Comparison of ENCODE assay signal across 9 cellular contexts in genomic region chr14:31510222-31510621, GRCh38. TPM values are rescaled to one million over a fixed set of nuclear protein-coding genes. Genes with fewer than 3 reads are reported as not detected.
A peak's percentile ranks its signal among the peaks of the same experiment; 100 is the strongest.
DNase-seq lines count a peak whose midpoint lies in the region; ATAC-seq, FAIRE-seq and TF ChIP-seq lines count a peak whose summit lies in the region.
"Had no signal": no experiment of that assay in that cellular context is flagged by ENCODE, and none has a peak within 500 bp of the region (broad histone marks: within the 10 kb centered on the region; RNA-seq: fewer than 3 reads in every experiment).

No MANE protein-coding gene starts in this region.

- H3K36me3 Mint-ChIP-seq in natural killer cell = no peaks in the 10 kb centered on the region
- H3K36me3 Mint-ChIP-seq in natural killer cell treated with Interleukin-12 subunit alpha and Interleukin-12 subunit beta and Interleukin-15 and Interleukin-18, amount 100 ng/mL, for 72 hours = no peaks in the 10 kb centered on the region
- H3K36me3 Mint-ChIP-seq in effector memory CD8-positive, alpha-beta T cell (ENCODE audit: insufficient read depth) = peaks cover 3% of the 10 kb centered on the region
- no peaks in the 10 kb centered on the region for H3K36me3 Mint-ChIP-seq in stimulated activated effector memory CD8-positive, alpha-beta T cell treated with anti-CD3 and anti-CD28 coated beads, Interleukin-12 subunit alpha, Interleukin-12 subunit beta, amount 100 ng/mL, for 72 hours
- H3K36me3 Mint-ChIP-seq in activated naive CD4-positive, alpha-beta T cell treated with anti-CD3 and anti-CD28 coated beads, Interleukin-2, amount 50 U/mL, for 72 hours = no peaks in the 10 kb centered on the region
- H3K36me3 Mint-ChIP-seq: activated naive CD8-positive, alpha-beta T cell had no signal

- FAIRE-seq in pancreas (lab: Jason Lieb, UNC) = peak; percentile 94

- no peak overlapping the region for H3K4me3 Mint-ChIP-seq in natural killer cell
- H3K4me3 Mint-ChIP-seq in natural killer cell treated with Interleukin-12 subunit alpha and Interleukin-12 subunit beta and Interleukin-15 and Interleukin-18, amount 100 ng/mL, for 72 hours = no peak overlapping the region
- no peak overlapping the region for H3K4me3 Mint-ChIP-seq in effector memory CD8-positive, alpha-beta T cell
- no peak overlapping the region for H3K4me3 Mint-ChIP-seq in stimulated activated effector memory CD8-positive, alpha-beta T cell treated with anti-CD3 and anti-CD28 coated beads, Interleukin-12 subunit alpha, Interleukin-12 subunit beta, amount 100 ng/mL, for 72 hours
- H3K4me3 Mint-ChIP-seq: activated naive CD8-positive, alpha-beta T cell had no signal

- no peak for ATAC-seq in natural killer cell
- no peak for ATAC-seq in natural killer cell treated with Interleukin-12 subunit alpha and Interleukin-12 subunit beta and Interleukin-15 and Interleukin-18, amount 100 ng/mL, for 72 hours
- peak; percentile 17 for ATAC-seq in effector memory CD8-positive, alpha-beta T cell (replicated peaks)
- peak in 2 of 4 donors; percentile 30 to 48 for ATAC-seq in pancreas
- no peak for ATAC-seq in stimulated activated effector memory CD8-positive, alpha-beta T cell treated with anti-CD3 and anti-CD28 coated beads, Interleukin-12 subunit alpha, Interleukin-12 subunit beta, amount 100 ng/mL, for 72 hours
- ATAC-seq in sciatic nerve = no peak
- no peak for ATAC-seq in activated naive CD4-positive, alpha-beta T cell treated with anti-CD3 and anti-CD28 coated beads, Interleukin-2, amount 50 U/mL, for 72 hours

- peaks cover 3 to 7% of the 10 kb centered on the region in 2 donors for H3K27me3 Mint-ChIP-seq in natural killer cell (ENCODE audit: low read depth in 2 of 2)
- H3K27me3 Mint-ChIP-seq in natural killer cell treated with Interleukin-12 subunit alpha and Interleukin-12 subunit beta and Interleukin-15 and Interleukin-18, amount 100 ng/mL, for 72 hours = peaks cover 8 to 24% of the 10 kb centered on the region in 2 donors
- H3K27me3 Mint-ChIP-seq in effector memory CD8-positive, alpha-beta T cell = peaks cover 25 to 29% of the 10 kb centered on the region in 2 donors

- no peaks in the 10 kb centered on the region for H3K9me3 ChIP-seq in pancreas

- no peaks in the 10 kb centered on the region for H3K4me1 Mint-ChIP-seq in natural killer cell
- no peaks in the 10 kb centered on the region for H3K4me1 Mint-ChIP-seq in natural killer cell treated with Interleukin-12 subunit alpha and Interleukin-12 subunit beta and Interleukin-15 and Interleukin-18, amount 100 ng/mL, for 72 hours (ENCODE audit: low read depth in 2 of 2)
- no peaks in the 10 kb centered on the region for H3K4me1 Mint-ChIP-seq in effector memory CD8-positive, alpha-beta T cell (ENCODE audit: low read depth in 2 of 2)
- H3K4me1 Mint-ChIP-seq in stimulated activated effector memory CD8-positive, alpha-beta T cell treated with anti-CD3 and anti-CD28 coated beads, Interleukin-12 subunit alpha, Interleukin-12 subunit beta, amount 100 ng/mL, for 72 hours = no peaks in the 10 kb centered on the region

- no peak overlapping the region for H3K4me3 ChIP-seq in pancreas

- H3K4me1 ChIP-seq in pancreas = no peaks in the 10 kb centered on the region

- H3K9me3 Mint-ChIP-seq in natural killer cell = no peaks in the 10 kb centered on the region
- no peaks in the 10 kb centered on the region for H3K9me3 Mint-ChIP-seq in natural killer cell treated with Interleukin-12 subunit alpha and Interleukin-12 subunit beta and Interleukin-15 and Interleukin-18, amount 100 ng/mL, for 72 hours
- H3K9me3 Mint-ChIP-seq in effector memory CD8-positive, alpha-beta T cell = no peaks in the 10 kb centered on the region
- H3K9me3 Mint-ChIP-seq in stimulated activated effector memory CD8-positive, alpha-beta T cell treated with anti-CD3 and anti-CD28 coated beads, Interleukin-12 subunit alpha, Interleukin-12 subunit beta, amount 100 ng/mL, for 72 hours = no peaks in the 10 kb centered on the region
- H3K9me3 Mint-ChIP-seq in activated naive CD4-positive, alpha-beta T cell treated with anti-CD3 and anti-CD28 coated beads, Interleukin-2, amount 50 U/mL, for 72 hours = no peaks in the 10 kb centered on the region

- H3K36me3 ChIP-seq in pancreas = no peaks in the 10 kb centered on the region

- peak; percentile 68 for TF ChIP-seq CTCF in natural killer cell (IDR thresholded peaks at IDR 0.05)
- peak; percentile 27 to 64 (median 50) for TF ChIP-seq CTCF in pancreas (IDR thresholded peaks at IDR 0.05)

- no peak overlapping the region for H3K27ac ChIP-seq in pancreas

- no peak overlapping the region for H3K27ac Mint-ChIP-seq in natural killer cell
- no peak overlapping the region for H3K27ac Mint-ChIP-seq in natural killer cell treated with Interleukin-12 subunit alpha and Interleukin-12 subunit beta and Interleukin-15 and Interleukin-18, amount 100 ng/mL, for 72 hours
- no peak overlapping the region for H3K27ac Mint-ChIP-seq in effector memory CD8-positive, alpha-beta T cell
- H3K27ac Mint-ChIP-seq in stimulated activated effector memory CD8-positive, alpha-beta T cell treated with anti-CD3 and anti-CD28 coated beads, Interleukin-12 subunit alpha, Interleukin-12 subunit beta, amount 100 ng/mL, for 72 hours = no peak overlapping the region
- H3K27ac Mint-ChIP-seq in activated naive CD4-positive, alpha-beta T cell treated with anti-CD3 and anti-CD28 coated beads, Interleukin-2, amount 50 U/mL, for 72 hours = no peak overlapping the region
- H3K27ac Mint-ChIP-seq: activated naive CD8-positive, alpha-beta T cell had no signal

- DNase-seq in natural killer cell (no peak), NCI-H524 treated with DMSO at 0.1 percent for 48 hours (lab: John Stamatoyannopoulos, UW) (peak; percentile 61), pancreas (no peak), sciatic nerve (ENCODE audit: low spot score) (no peak)
- DNase-seq in natural killer cell treated with Interleukin-12 subunit alpha and Interleukin-12 subunit beta and Interleukin-15 and Interleukin-18, amount 100 ng/mL, for 72 hours (ENCODE audit: low spot score) = no peak
- no peak for DNase-seq in effector memory CD8-positive, alpha-beta T cell
- DNase-seq in stimulated activated effector memory CD8-positive, alpha-beta T cell treated with anti-CD3 and anti-CD28 coated beads, Interleukin-12 subunit alpha, Interleukin-12 subunit beta, amount 100 ng/mL, for 72 hours (ENCODE audit: low spot score in 2 of 2) = no peak
- DNase-seq in activated naive CD4-positive, alpha-beta T cell treated with anti-CD3 and anti-CD28 coated beads, Interleukin-2, amount 50 U/mL, for 72 hours (ENCODE audit: low spot score in 2 of 2) = no peak

- H3K27me3 ChIP-seq in pancreas = no peaks in the 10 kb centered on the region

- intact Hi-C loops in natural killer cell (cut with micrococcal nuclease) (loop anchor here (1.0 kb wide), 1 partner anchor 742 kb away; no protein-coding TSS in a partner anchor), pancreas (cut with DNase I) (loop anchor here in 1 of 3 donors (5.0 kb wide), 1 partner anchor 747 kb away; no protein-coding TSS in a partner anchor), sciatic nerve (cut with DNase I) (no loop called here)

RNA-seq across cellular contexts. Expression of gene GPR33, which starts 22.4 kb away (rescaled TPM):
- not detected for total RNA-seq in natural killer cell
- total RNA-seq in natural killer cell treated with Interleukin-12 subunit alpha and Interleukin-12 subunit beta and Interleukin-15 and Interleukin-18, amount 100 ng/mL, for 72 hours = not detected
- not detected for total RNA-seq in pancreas
- not detected for polyA plus RNA-seq in pancreas
- total RNA-seq in sciatic nerve = not detected
- not detected for total RNA-seq in activated naive CD4-positive, alpha-beta T cell treated with anti-CD3 and anti-CD28 coated beads, Interleukin-2, amount 50 U/mL, for 72 hours

RNA-seq across cellular contexts. Expression of gene NUBPL, which starts 51.0 kb away (rescaled TPM):
- total RNA-seq in natural killer cell (1 to 10 TPM; 7.1 to 8.5 (median 7.5) TPM), pancreas (1 to 10 TPM; 4.3 to 7.0 (median 5.5) TPM), sciatic nerve (18.7 TPM)
- 10 to 100 TPM in 1 of 2 donors, 1 to 10 TPM in 1; 9.0 to 12.3 TPM for total RNA-seq in natural killer cell treated with Interleukin-12 subunit alpha and Interleukin-12 subunit beta and Interleukin-15 and Interleukin-18, amount 100 ng/mL, for 72 hours
- polyA plus RNA-seq in pancreas = 1 to 10 TPM; 2.1 to 3.9 TPM
- 10 to 100 TPM in 1 of 2 donors, 1 to 10 TPM in 1; 7.5 to 10.3 TPM for total RNA-seq in activated naive CD4-positive, alpha-beta T cell treated with anti-CD3 and anti-CD28 coated beads, Interleukin-2, amount 50 U/mL, for 72 hours

RNA-seq across cellular contexts. Expression of gene DTD2, which starts 52.9 kb away (rescaled TPM):
- 10 to 100 TPM in 1 of 3 donors, 1 to 10 TPM in 2; 6.6 to 11.9 (median 7.4) TPM for total RNA-seq in natural killer cell
- 10 to 100 TPM; 15.1 to 16.2 TPM for total RNA-seq in natural killer cell treated with Interleukin-12 subunit alpha and Interleukin-12 subunit beta and Interleukin-15 and Interleukin-18, amount 100 ng/mL, for 72 hours
- total RNA-seq in pancreas = 10 to 100 TPM in 2 of 6 donors, 1 to 10 TPM in 4; 4.6 to 11.0 (median 9.4) TPM
- 1 to 10 TPM; 5.5 TPM for polyA plus RNA-seq in pancreas
- total RNA-seq in sciatic nerve = 22.3 TPM
- total RNA-seq in activated naive CD4-positive, alpha-beta T cell treated with anti-CD3 and anti-CD28 coated beads, Interleukin-2, amount 50 U/mL, for 72 hours = 10 to 100 TPM in 1 of 2 donors, 1 to 10 TPM in 1; 8.6 to 22.8 TPM
